In the genomic region with DNA sequence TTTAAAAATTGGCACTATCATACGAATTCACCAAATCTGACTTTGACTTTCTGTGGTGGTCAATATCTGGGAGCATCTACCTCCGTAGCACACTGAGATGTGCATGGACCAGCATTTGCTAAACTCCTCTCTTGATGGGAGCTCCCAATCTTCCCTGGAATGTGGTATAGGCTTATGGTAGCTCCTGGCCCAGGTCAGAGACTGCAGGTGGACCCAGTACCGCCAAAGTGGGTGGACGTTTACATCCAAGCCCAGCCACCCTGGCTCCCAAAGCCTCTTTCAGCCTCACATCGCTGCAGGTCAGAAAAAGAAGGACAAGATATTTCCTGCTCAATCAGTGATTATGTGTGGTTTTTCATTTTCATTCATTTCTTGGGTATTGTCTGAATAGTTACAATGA, we compare ENCODE assay signal across 16 cellular contexts. TPM values are rescaled to one million over a fixed set of nuclear protein-coding genes. Genes with fewer than 3 reads are reported as not detected.
A peak's percentile ranks its signal among the peaks of the same experiment; 100 is the strongest.
DNase-seq lines count a peak whose midpoint lies in the region; TF ChIP-seq lines count a peak whose summit lies in the region.
"Had no signal": no experiment of that assay in that cellular context is flagged by ENCODE, and none has a peak within 500 bp of the region (broad histone marks: within the 10 kb centered on the region; RNA-seq: fewer than 3 reads in every experiment).

No MANE protein-coding gene starts in this region.

- peaks cover 4% of the 10 kb centered on the region for H3K9me3 ChIP-seq in WERI-Rb-1 (ENCODE audit: severe bottlenecking)

- H3K4me3 Mint-ChIP-seq in activated CD4-positive, alpha-beta memory T cell treated with anti-CD3 and anti-CD28 coated beads, Interleukin-2, amount 10 ng/mL, durations not matched to agents 7 days and 5 days, result no peak overlapping the region
- no peak overlapping the region for H3K4me3 Mint-ChIP-seq in activated CD4-positive, alpha-beta memory T cell treated with anti-CD3 and anti-CD28 coated beads for 36 hours
- H3K4me3 Mint-ChIP-seq in nephron progenitor cell (no peak overlapping the region), chondrocyte (ENCODE audit: unreplicated experiment) (no peak overlapping the region)
- H3K4me3 Mint-ChIP-seq: CD4-positive, alpha-beta T cell; HFFc6 had no signal

- no peak overlapping the region for H3K27ac Mint-ChIP-seq in activated CD4-positive, alpha-beta memory T cell treated with anti-CD3 and anti-CD28 coated beads, Interleukin-2, amount 10 ng/mL, durations not matched to agents 7 days and 5 days
- no peak overlapping the region for H3K27ac Mint-ChIP-seq in activated CD4-positive, alpha-beta memory T cell treated with anti-CD3 and anti-CD28 coated beads for 36 hours
- H3K27ac Mint-ChIP-seq in nephron progenitor cell (peak overlapping the region; percentile 70), chondrocyte (ENCODE audit: unreplicated experiment) (no peak overlapping the region)
- H3K27ac Mint-ChIP-seq: CD4-positive, alpha-beta T cell; HFFc6 had no signal

- no peaks in the 10 kb centered on the region for H3K36me3 ChIP-seq in WERI-Rb-1
- H3K36me3 ChIP-seq: BLaER1 treated with 17β-estradiol and CSF1 and Interleukin-3, amounts not matched to agents 10 nM and 100 nM had no signal

- peak overlapping the region; percentile 77; the same call in 1 of the 2 replicates for H3K27ac ChIP-seq in WERI-Rb-1
- H3K27ac ChIP-seq: BLaER1 treated with 17β-estradiol and CSF1 and Interleukin-3, amounts not matched to agents 10 nM and 100 nM had no signal

- no peaks in the 10 kb centered on the region for H3K36me3 Mint-ChIP-seq in activated CD4-positive, alpha-beta memory T cell treated with anti-CD3 and anti-CD28 coated beads, Interleukin-2, amount 10 ng/mL, durations not matched to agents 7 days and 5 days (ENCODE audit: low read depth)
- no peaks in the 10 kb centered on the region for H3K36me3 Mint-ChIP-seq in activated CD4-positive, alpha-beta memory T cell treated with anti-CD3 and anti-CD28 coated beads for 36 hours
- H3K36me3 Mint-ChIP-seq in nephron progenitor cell (ENCODE audit: low read depth) (peaks cover 12% of the 10 kb centered on the region), chondrocyte (ENCODE audit: low read depth) (no peaks in the 10 kb centered on the region)

- no peak overlapping the region for H3K4me3 ChIP-seq in WERI-Rb-1 (ENCODE audit: low read depth, low read length)
- H3K4me3 ChIP-seq in foreskin fibroblast (ENCODE audit: low read depth in 1 of 2, low read length in 2 of 2), result no peak overlapping the region
- H3K4me3 ChIP-seq: BLaER1 treated with 17β-estradiol and CSF1 and Interleukin-3, amounts not matched to agents 10 nM and 100 nM had no signal

- H3K9me3 Mint-ChIP-seq in activated CD4-positive, alpha-beta memory T cell treated with anti-CD3 and anti-CD28 coated beads, Interleukin-2, amount 10 ng/mL, durations not matched to agents 7 days and 5 days, result no peaks in the 10 kb centered on the region
- H3K9me3 Mint-ChIP-seq in activated CD4-positive, alpha-beta memory T cell treated with anti-CD3 and anti-CD28 coated beads for 36 hours, result no peaks in the 10 kb centered on the region
- H3K9me3 Mint-ChIP-seq in nephron progenitor cell (peaks cover 24% of the 10 kb centered on the region), chondrocyte (ENCODE audit: low read depth) (peaks cover 5% of the 10 kb centered on the region)
- H3K9me3 Mint-ChIP-seq: CD4-positive, alpha-beta T cell; HFFc6 had no signal

- TF ChIP-seq CTCF in WERI-Rb-1 (IDR thresholded peaks at IDR 0.05; ENCODE audit: low read depth, low read length) (no peak), nephron progenitor cell (IDR thresholded peaks at IDR 0.05) (no peak), foreskin fibroblast (IDR thresholded peaks at IDR 0.05; ENCODE audit: low read depth, low read length) (no peak), chondrocyte (IDR thresholded peaks at IDR 0.05) (no peak)

- H3K4me1 Mint-ChIP-seq in activated CD4-positive, alpha-beta memory T cell treated with anti-CD3 and anti-CD28 coated beads, Interleukin-2, amount 10 ng/mL, durations not matched to agents 7 days and 5 days, result no peaks in the 10 kb centered on the region
- no peaks in the 10 kb centered on the region for H3K4me1 Mint-ChIP-seq in activated CD4-positive, alpha-beta memory T cell treated with anti-CD3 and anti-CD28 coated beads for 36 hours (ENCODE audit: low read depth)
- H3K4me1 Mint-ChIP-seq in nephron progenitor cell, result peaks cover 40% of the 10 kb centered on the region
- peaks cover 14% of the 10 kb centered on the region for H3K4me1 Mint-ChIP-seq in chondrocyte (ENCODE audit: low read depth)

- H3K27me3 Mint-ChIP-seq in activated CD4-positive, alpha-beta memory T cell treated with anti-CD3 and anti-CD28 coated beads, Interleukin-2, amount 10 ng/mL, durations not matched to agents 7 days and 5 days, result no peaks in the 10 kb centered on the region
- no peaks in the 10 kb centered on the region for H3K27me3 Mint-ChIP-seq in activated CD4-positive, alpha-beta memory T cell treated with anti-CD3 and anti-CD28 coated beads for 36 hours
- H3K27me3 Mint-ChIP-seq in nephron progenitor cell (ENCODE audit: low read depth, poor library complexity), result peaks cover 7% of the 10 kb centered on the region
- peaks cover 9% of the 10 kb centered on the region for H3K27me3 Mint-ChIP-seq in chondrocyte (ENCODE audit: low read depth)
- H3K27me3 Mint-ChIP-seq: CD4-positive, alpha-beta T cell had no signal

- intact Hi-C loops in activated CD4-positive, alpha-beta memory T cell treated with anti-CD3 and anti-CD28 coated beads for 36 hours (cut with micrococcal nuclease), result loop anchor here (5.0 kb wide), 1 partner anchor 138 kb away; a partner anchor contains a TSS

- H3K27me3 ChIP-seq in WERI-Rb-1 (ENCODE audit: insufficient read depth, low read depth, severe bottlenecking), result no peaks in the 10 kb centered on the region
- H3K27me3 ChIP-seq: BLaER1 treated with 17β-estradiol and CSF1 and Interleukin-3, amounts not matched to agents 10 nM and 100 nM had no signal

- CTCF ChIA-PET in activated CD4-positive, alpha-beta memory T cell treated with anti-CD3 and anti-CD28 coated beads, Interleukin-2, amount 10 ng/mL, durations not matched to agents 7 days and 5 days (lab: Charles Lee), result interaction anchor here (1.5 kb wide), 1 partner anchor 480 kb away, joined by 3 read pairs; a partner anchor contains a TSS
- CTCF ChIA-PET in activated CD4-positive, alpha-beta memory T cell treated with anti-CD3 and anti-CD28 coated beads for 36 hours (lab: Charles Lee), result no interaction called here

- POLR2A ChIA-PET in activated CD4-positive, alpha-beta memory T cell treated with anti-CD3 and anti-CD28 coated beads, Interleukin-2, amount 10 ng/mL, durations not matched to agents 7 days and 5 days (lab: Charles Lee), result no interaction called here
- POLR2A ChIA-PET in activated CD4-positive, alpha-beta memory T cell treated with anti-CD3 and anti-CD28 coated beads for 36 hours (lab: Charles Lee), result no interaction called here

- peak; percentile 4 for DNase-seq in activated CD4-positive, alpha-beta memory T cell treated with anti-CD3 and anti-CD28 coated beads, Interleukin-2, amount 10 ng/mL, durations not matched to agents 7 days and 5 days
- no peak for DNase-seq in activated CD4-positive, alpha-beta memory T cell treated with anti-CD3 and anti-CD28 coated beads for 36 hours
- DNase-seq in AG20443 (ENCODE audit: low spot score) (peak; percentile 3), WERI-Rb-1 (no peak), nephron progenitor cell (no peak), foreskin fibroblast (no peak), NCI-H774 (lab: John Stamatoyannopoulos, UW) (no peak), chondrocyte (ENCODE audit: low spot score) (no peak)
- DNase-seq: 8988T; CD4-positive, alpha-beta T cell; DND-41; GDM1; HCEC 1CT; HFFc6; IMR-90 had no signal

RNA-seq across cellular contexts. Expression of a gene that starts 43.1 kb away (rescaled TPM):
- 1 to 10 TPM in 1 of 2 experiments, under 1 TPM in 1; 0.95 to 1.9 TPM for total RNA-seq in activated CD4-positive, alpha-beta memory T cell treated with anti-CD3 and anti-CD28 coated beads, Interleukin-2, amount 10 ng/mL, durations not matched to agents 7 days and 5 days
- 1 to 10 TPM in 1 of 2 experiments, under 1 TPM in 1; 0.67 to 1.6 TPM for total RNA-seq in activated CD4-positive, alpha-beta memory T cell treated with anti-CD3 and anti-CD28 coated beads for 36 hours
- total RNA-seq in chondrocyte, result 5.6 to 8.0 TPM (median 7.8 TPM) in 3 replicates
- total RNA-seq: HFFc6, IMR-90 had no signal

Comparison
In these comparisons a context has a peak if more than half of its experiments do, and no peak if none do; other contexts are left out.
1. DNase-seq: peak in activated CD4-positive, alpha-beta memory T cell treated with anti-CD3 and anti-CD28 coated beads, Interleukin-2, amount 10 ng/mL, durations not matched to agents 7 days and 5 days (single experiment) and AG20443 (single experiment); none in activated CD4-positive, alpha-beta memory T cell treated with anti-CD3 and anti-CD28 coated beads for 36 hours (single experiment), WERI-Rb-1 (single experiment), nephron progenitor cell (single experiment), foreskin fibroblast (0 of 2), NCI-H774 (single experiment) and chondrocyte (single experiment).